1 cellular context compared by ENCODE assay signal in genomic region chr21:32390537-32391224, GRCh38. TPM values are rescaled to one million over a fixed set of nuclear protein-coding genes. Genes with fewer than 3 reads are reported as not detected.
"Had no signal": no experiment of that assay in that cellular context is flagged by ENCODE, and none has a peak within 500 bp of the region (broad histone marks: within the 10 kb centered on the region; RNA-seq: fewer than 3 reads in every experiment).

No MANE protein-coding gene starts in this region.

RNA-seq across cellular contexts. Expression of gene EVA1C, which starts 21.8 kb away (rescaled TPM):
- total RNA-seq: astrocyte had no signal
